In genomic region chr1:154591206-154591605, GRCh38 we compare ENCODE assay signal across 1 cellular context.
TF ChIP-seq lines count a peak whose summit lies in the region.

No MANE protein-coding gene starts in this region.

TF ChIP-seq in GM12878, 131 proteins besides CTCF, POLR2A, EP300 and RAD21:
- no peak for TF ChIP-seq REST (IDR thresholded peaks at IDR 0.05; ENCODE audit: low read depth, low read length)
- TF ChIP-seq ZNF217 (IDR thresholded peaks at IDR 0.05): no peak
- peak; percentile 42; the same call in 1 of the 2 replicates for TF ChIP-seq POLR2AphosphoS5 (IDR thresholded peaks at IDR 0.05; ENCODE audit: low read length)
- TF ChIP-seq ATF3 (IDR thresholded peaks at IDR 0.05; ENCODE audit: borderline replicate concordance, extremely low read depth, low read depth, low read length): no peak
- no peak for TF ChIP-seq IRF4 (IDR thresholded peaks at IDR 0.05; ENCODE audit: low read depth, low read length)
- TF ChIP-seq PKNOX1 (IDR thresholded peaks at IDR 0.05): no peak
- no peak for TF ChIP-seq ESRRA (IDR thresholded peaks at IDR 0.05; ENCODE audit: low read length)
- no peak for TF ChIP-seq RCOR1 (conservative IDR thresholded peaks at IDR 0.05; ENCODE audit: low read depth, low read length)
